In genomic region chr2:96305979-96306308, GRCh38 we compare ENCODE assay signal across 8 cellular contexts. TPM values are rescaled to one million over a fixed set of nuclear protein-coding genes. Genes with fewer than 3 reads are reported as not detected.
DNase-seq lines count a peak whose midpoint lies in the region; ATAC-seq and TF ChIP-seq lines count a peak whose summit lies in the region.

No MANE protein-coding gene starts in this region.

- peaks cover 31% of the 10 kb centered on the region for H3K36me3 ChIP-seq in CD8-positive, alpha-beta T cell (ENCODE audit: insufficient read depth, low read length)
- H3K36me3 ChIP-seq in OCI-LY3 (replicated peaks; ENCODE audit: low read depth, low read length) (peaks cover 32% of the 10 kb centered on the region), neural cell (ENCODE audit: insufficient read depth, low read length) (no peaks in the 10 kb centered on the region)
- H3K36me3 ChIP-seq in effector memory CD4-positive, alpha-beta T cell (ENCODE audit: control insufficient read depth, insufficient read depth, low read length), result peaks cover 36% of the 10 kb centered on the region

- peak overlapping the region; percentile 96 for H3K9ac ChIP-seq in OCI-LY3 (ENCODE audit: low read length)
- H3K9ac ChIP-seq in neural cell (ENCODE audit: low read length), result peak overlapping the region; percentile 85

- no peak for TF ChIP-seq RAD21 in neural cell (conservative IDR thresholded peaks at IDR 0.05)

- H3K4me3 Mint-ChIP-seq in CD8-positive, alpha-beta T cell, result peak overlapping the region; percentile 100

- peaks cover 52% of the 10 kb centered on the region for H3K4me1 Mint-ChIP-seq in CD8-positive, alpha-beta T cell (ENCODE audit: low read depth)

- H3K36me3 Mint-ChIP-seq in CD8-positive, alpha-beta T cell, result peaks cover 45% of the 10 kb centered on the region

- peak in 1 of 7 experiments; percentile 16 for DNase-seq in CD8-positive, alpha-beta T cell
- no peak for DNase-seq in effector memory CD4-positive, alpha-beta T cell
- no peak for DNase-seq in NCI-H345 treated with DMSO at 0.1 percent for 48 hours (lab: John Stamatoyannopoulos, UW; ENCODE audit: unreplicated experiment)
- DNase-seq in central memory CD4-positive, alpha-beta T cell, result no peak
- no peak for DNase-seq in NCI-H1092 treated with DMSO at 0.1 percent for 48 hours (lab: John Stamatoyannopoulos, UW)

- H3K4me2 ChIP-seq in OCI-LY3 (ENCODE audit: low read length), result peak overlapping the region; percentile 97
- H3K4me2 ChIP-seq in neural cell (ENCODE audit: low read length), result peak overlapping the region; percentile 92

- CTCF ChIA-PET in CD8-positive, alpha-beta T cell (lab: Charles Lee), result interaction anchor here (1.2 to 1.3 kb wide), 2 partner anchors 34 to 231 kb away, joined by 3 read pairs; no protein-coding TSS in a partner anchor

- H3K27me3 ChIP-seq in CD8-positive, alpha-beta T cell (ENCODE audit: insufficient read depth, low read length), result no peaks in the 10 kb centered on the region
- H3K27me3 ChIP-seq in OCI-LY3 (ENCODE audit: low read depth, low read length) (no peaks in the 10 kb centered on the region), neural cell (ENCODE audit: insufficient read depth, low read depth, low read length) (no peaks in the 10 kb centered on the region)
- H3K27me3 ChIP-seq in effector memory CD4-positive, alpha-beta T cell (replicated peaks; ENCODE audit: control insufficient read depth, insufficient read depth, low read length, poor library complexity, severe bottlenecking), result no peaks in the 10 kb centered on the region

- H4K20me1 ChIP-seq in OCI-LY3 (ENCODE audit: insufficient read depth, low read length) (no peaks in the 10 kb centered on the region), neural cell (ENCODE audit: insufficient read depth) (no peaks in the 10 kb centered on the region)

- intact Hi-C loops in CD8-positive, alpha-beta T cell (cut with DNase I, micrococcal nuclease), result loop anchor here (1.0 to 5.0 kb wide), 14 partner anchors 15 to 331 kb away; partner anchors contain the start of genes CIAO1 (in 2 of the 2), DUSP2 (in 2 of the 2), ARID5A (in 1 of the 2) and ITPRIPL1 (in 1 of the 2)

- peak overlapping the region; percentile 84 for H3K4me3 ChIP-seq in CD8-positive, alpha-beta T cell (ENCODE audit: low read depth, low read length)
- H3K4me3 ChIP-seq in OCI-LY3 (ENCODE audit: low read length) (peak overlapping the region; percentile 97), neural cell (ENCODE audit: low read length) (peak overlapping the region; percentile 85)
- peak overlapping the region; percentile 94 for H3K4me3 ChIP-seq in effector memory CD4-positive, alpha-beta T cell (ENCODE audit: insufficient read depth, low read depth, low read length, poor library complexity, severe bottlenecking)

- H3K27me3 Mint-ChIP-seq in CD8-positive, alpha-beta T cell (ENCODE audit: low read depth), result no peaks in the 10 kb centered on the region

- H3F3A ChIP-seq in neural cell (ENCODE audit: insufficient read depth, low read length, poor library complexity, severe bottlenecking), result no peaks in the 10 kb centered on the region

- no peak for ATAC-seq in CD8-positive, alpha-beta T cell
- ATAC-seq in HG02588 (IDR thresholded peaks at IDR 0.05; ENCODE audit: unreplicated experiment), result no peak

- H2AFZ ChIP-seq in OCI-LY3 (ENCODE audit: low read depth, low read length), result peak overlapping the region; percentile 43; the same call in 1 of the 2 replicates
- peak overlapping the region; percentile 98 for H2AFZ ChIP-seq in neural cell (ENCODE audit: low read depth, low read length)

- no peaks in the 10 kb centered on the region for H3K9me2 ChIP-seq in neural cell (ENCODE audit: insufficient read depth, low read length)

- H3K9me3 Mint-ChIP-seq in CD8-positive, alpha-beta T cell, result no peaks in the 10 kb centered on the region

- H3K79me2 ChIP-seq in OCI-LY3 (ENCODE audit: low read length) (peaks cover 53% of the 10 kb centered on the region), neural cell (replicated peaks; ENCODE audit: insufficient read depth, low read length) (peaks cover 44% of the 10 kb centered on the region)

- no peak for TF ChIP-seq EP300 in neural cell (conservative IDR thresholded peaks at IDR 0.05; ENCODE audit: poor library complexity, severe bottlenecking)

- no peaks in the 10 kb centered on the region for H3K9me3 ChIP-seq in CD8-positive, alpha-beta T cell (ENCODE audit: low read length)
- no peaks in the 10 kb centered on the region for H3K9me3 ChIP-seq in OCI-LY3 (ENCODE audit: insufficient read depth, low read length)
- no peaks in the 10 kb centered on the region for H3K9me3 ChIP-seq in effector memory CD4-positive, alpha-beta T cell (ENCODE audit: control insufficient read depth, low read length)
- no peaks in the 10 kb centered on the region for H3K9me3 ChIP-seq in neural cell (ENCODE audit: low read length)

- H3K27ac ChIP-seq in CD8-positive, alpha-beta T cell (ENCODE audit: low read depth, low read length), result peak overlapping the region; percentile 96
- H3K27ac ChIP-seq in OCI-LY3 (ENCODE audit: low read length), result peak overlapping the region; percentile 77
- H3K27ac ChIP-seq in effector memory CD4-positive, alpha-beta T cell (ENCODE audit: insufficient read depth, low read length, poor library complexity, severe bottlenecking), result peak overlapping the region; percentile 99
- H3K27ac ChIP-seq in neural cell (ENCODE audit: low read length), result peak overlapping the region; percentile 83

- POLR2A ChIA-PET in CD8-positive, alpha-beta T cell (lab: Charles Lee), result interaction anchor here (2.0 to 3.3 kb wide), 5 partner anchors 10 to 39 kb away, joined by 7 to 51 read pairs (median 9); partner anchors contain the start of genes CIAO1, ITPRIPL1, NCAPH and TMEM127

- no peak for TF ChIP-seq CTCF in CD8-positive, alpha-beta T cell (IDR thresholded peaks at IDR 0.05)
- TF ChIP-seq CTCF in OCI-LY3 (IDR thresholded peaks at IDR 0.05; ENCODE audit: low read depth, low read length) (no peak), neural cell (IDR thresholded peaks at IDR 0.05; ENCODE audit: poor library complexity, severe bottlenecking) (no peak)

- peak overlapping the region; percentile 100 for H3K27ac Mint-ChIP-seq in CD8-positive, alpha-beta T cell

- peaks cover 39% of the 10 kb centered on the region for H3K4me1 ChIP-seq in CD8-positive, alpha-beta T cell (ENCODE audit: insufficient read depth, low read length)
- peaks cover 13% of the 10 kb centered on the region for H3K4me1 ChIP-seq in OCI-LY3 (ENCODE audit: low read length)
- H3K4me1 ChIP-seq in effector memory CD4-positive, alpha-beta T cell (ENCODE audit: control insufficient read depth, insufficient read depth, low read length, poor library complexity, severe bottlenecking), result peaks cover 15% of the 10 kb centered on the region

TF ChIP-seq in neural cell, 6 proteins besides CTCF, POLR2A, EP300 and RAD21:
- TF ChIP-seq EZH2 (IDR thresholded peaks at IDR 0.05; ENCODE audit: borderline replicate concordance, insufficient read depth, low read length, poor library complexity, severe bottlenecking), result no peak
- no peak for TF ChIP-seq TAF1 (IDR thresholded peaks at IDR 0.05; ENCODE audit: low read depth)

RNA-seq across cellular contexts. Expression of gene SNRNP200, which starts 0.6 kb away (rescaled TPM):
- 100 to 1,000 TPM; 318 to 348 TPM for total RNA-seq in CD8-positive, alpha-beta T cell
- polyA plus RNA-seq in neural cell, result 70.4 and 75.7 TPM in 2 replicates
- polyA minus RNA-seq in neural cell, result 78.9 and 83.5 TPM in 2 replicates

RNA-seq across cellular contexts. Expression of gene ITPRIPL1, which starts 19.2 kb away (rescaled TPM):
- 1 to 10 TPM; 5.6 to 6.6 TPM for total RNA-seq in CD8-positive, alpha-beta T cell
- polyA plus RNA-seq in neural cell, result not detected in 2 replicates
- not detected in 2 replicates for polyA minus RNA-seq in neural cell

RNA-seq across cellular contexts. Expression of gene NCAPH, which starts 29.6 kb away (rescaled TPM):
- total RNA-seq in CD8-positive, alpha-beta T cell, result 1 to 10 TPM; 2.0 to 2.5 TPM
- polyA plus RNA-seq in neural cell, result 0.82 and 2.7 TPM in 2 replicates
- polyA minus RNA-seq in neural cell, result 0.69 and 1.7 TPM in 2 replicates

RNA-seq across cellular contexts. Expression of gene CIAO1, which starts 39.9 kb away (rescaled TPM):
- 10 to 100 TPM; 51.9 to 58.0 TPM for total RNA-seq in CD8-positive, alpha-beta T cell
- polyA plus RNA-seq in neural cell, result 182 and 188 TPM in 2 replicates
- 149 and 164 TPM in 2 replicates for polyA minus RNA-seq in neural cell

RNA-seq across cellular contexts. Expression of gene TMEM127, which starts 40.1 kb away (rescaled TPM):
- total RNA-seq in CD8-positive, alpha-beta T cell, result 10 to 100 TPM; 44.7 to 49.6 TPM
- polyA plus RNA-seq in neural cell, result 19.1 and 21.4 TPM in 2 replicates
- 28.5 and 31.6 TPM in 2 replicates for polyA minus RNA-seq in neural cell
